ENCODE assay signal across 16 cellular contexts in genomic region chr12:48280572-48280971, GRCh38.
DNase-seq lines count a peak whose midpoint lies in the region; TF ChIP-seq lines count a peak whose summit lies in the region.
"Had no signal": no experiment of that assay in that cellular context is flagged by ENCODE, and none has a peak within 500 bp of the region (broad histone marks: within the 10 kb centered on the region; RNA-seq: fewer than 3 reads in every experiment).

No MANE protein-coding gene starts in this region.

- H3K9ac ChIP-seq in parathyroid adenoma: no peak overlapping the region

- H3K27me3 Mint-ChIP-seq in CD14-positive monocyte (ENCODE audit: low read depth in 3 of 3): peaks cover 0 to 2% (median 0%) of the 10 kb centered on the region in 3 donors
- H3K27me3 Mint-ChIP-seq in dendritic cell treated with granulocyte-macrophage colony-stimulating factor and Interleukin-4, amounts not matched to agents 40 ng/mL and 50 ng/mL, for 4 days: no peaks in the 10 kb centered on the region

- H3K27me3 ChIP-seq in parathyroid adenoma (ENCODE audit: control insufficient read depth, insufficient read depth, low read length): no peaks in the 10 kb centered on the region
- H3K27me3 ChIP-seq: BE2C had no signal

- peaks cover 3 to 11% of the 10 kb centered on the region in 2 donors for H3K36me3 Mint-ChIP-seq in CD14-positive monocyte
- H3K36me3 Mint-ChIP-seq in dendritic cell treated with granulocyte-macrophage colony-stimulating factor and Interleukin-4, amounts not matched to agents 40 ng/mL and 50 ng/mL, for 4 days (ENCODE audit: low read depth): peaks cover 6% of the 10 kb centered on the region
- H3K36me3 Mint-ChIP-seq: CD8-positive, alpha-beta T cell had no signal

- no peak overlapping the region for H3K4me3 ChIP-seq in parathyroid adenoma (ENCODE audit: low read depth, low read length)
- H3K4me3 ChIP-seq: HAP-1 had no signal

- TF ChIP-seq CTCF in CD14-positive monocyte (IDR thresholded peaks at IDR 0.05) (no peak), parathyroid adenoma (IDR thresholded peaks at IDR 0.05) (no peak)

- H3K4me1 ChIP-seq in parathyroid adenoma: no peaks in the 10 kb centered on the region
- H3K4me1 ChIP-seq: BE2C, HAP-1 had no signal

- H3K36me3 ChIP-seq in parathyroid adenoma (ENCODE audit: control insufficient read depth, insufficient read depth, low read length): no peaks in the 10 kb centered on the region
- H3K36me3 ChIP-seq: BE2C, HAP-1 had no signal

- H3K9me3 ChIP-seq in parathyroid adenoma (ENCODE audit: control insufficient read depth, low read length): no peaks in the 10 kb centered on the region
- H3K9me3 ChIP-seq: BE2C had no signal

- peaks cover 78% of the 10 kb centered on the region for H3K4me1 Mint-ChIP-seq in CD14-positive monocyte
- H3K4me1 Mint-ChIP-seq in dendritic cell treated with granulocyte-macrophage colony-stimulating factor and Interleukin-4, amounts not matched to agents 40 ng/mL and 50 ng/mL, for 4 days (ENCODE audit: low read depth): peaks cover 63% of the 10 kb centered on the region

- no peak overlapping the region for H3K4me3 Mint-ChIP-seq in CD14-positive monocyte
- H3K4me3 Mint-ChIP-seq in dendritic cell treated with granulocyte-macrophage colony-stimulating factor and Interleukin-4, amounts not matched to agents 40 ng/mL and 50 ng/mL, for 4 days: no peak overlapping the region
- H3K4me3 Mint-ChIP-seq: CD8-positive, alpha-beta T cell; HFFc6 had no signal

- H3K4me2 ChIP-seq in parathyroid adenoma (ENCODE audit: low read length): no peak overlapping the region

- no peak for DNase-seq in CD14-positive monocyte (ENCODE audit: low spot score)
- peak; percentile 51 for DNase-seq in NCI-H82 treated with DMSO at 0.1 percent for 48 hours (lab: John Stamatoyannopoulos, UW; ENCODE audit: unreplicated experiment)
- no peak for DNase-seq in inferior parietal cortex (ENCODE audit: extremely low spot score)
- DNase-seq in RKO (ENCODE audit: low spot score): no peak
- DNase-seq in HCEC 1CT: no peak
- DNase-seq: BE2C; CD8-positive, alpha-beta T cell; COR-L47; DMS153; DMS79 treated with DMSO at 0.1 percent for 48 hours; EL; HFFc6 had no signal

- no peak overlapping the region for H3K27ac ChIP-seq in parathyroid adenoma
- H3K27ac ChIP-seq: C4-2B had no signal

- intact Hi-C loops in CD14-positive monocyte (cut with micrococcal nuclease): loop anchor here (10.0 kb wide), 2 partner anchors 64 to 66 kb away; no protein-coding TSS in a partner anchor
- intact Hi-C loops in dendritic cell treated with granulocyte-macrophage colony-stimulating factor and Interleukin-4, amounts not matched to agents 40 ng/mL and 50 ng/mL, for 4 days (cut with micrococcal nuclease): no loop called here

- no peaks in the 10 kb centered on the region for H3K79me2 ChIP-seq in parathyroid adenoma

- H2AFZ ChIP-seq in parathyroid adenoma: peak overlapping the region; percentile 5

- H3K9me3 Mint-ChIP-seq in CD14-positive monocyte: peaks cover 7 to 17% (median 11%) of the 10 kb centered on the region in 7 donors
- peaks cover 10% of the 10 kb centered on the region for H3K9me3 Mint-ChIP-seq in dendritic cell treated with granulocyte-macrophage colony-stimulating factor and Interleukin-4, amounts not matched to agents 40 ng/mL and 50 ng/mL, for 4 days

- H3K27ac Mint-ChIP-seq in CD14-positive monocyte: peak overlapping the region in 4 of 7 donors; percentile 85 to 98 (median 95)
- H3K27ac Mint-ChIP-seq in dendritic cell treated with granulocyte-macrophage colony-stimulating factor and Interleukin-4, amounts not matched to agents 40 ng/mL and 50 ng/mL, for 4 days: peak overlapping the region; percentile 82
- H3K27ac Mint-ChIP-seq: CD8-positive, alpha-beta T cell; HFFc6 had no signal
